35 cellular contexts compared by ENCODE assay signal in genomic region chr3:108497271-108497670, GRCh38.
"Had no signal": no experiment of that assay in that cellular context is flagged by ENCODE, and none has a peak within 500 bp of the region (broad histone marks: within the 10 kb centered on the region; RNA-seq: fewer than 3 reads in every experiment).

No MANE protein-coding gene starts in this region.

- DNase-seq: Karpas-422, Kasumi-1, MG63, MM.1S, MV-4-11, NCI-H1048, NCI-H1092, NCI-H1092 treated with DMSO at 0.1 percent for 48 hours, NCI-H1105, NCI-H1105 treated with DMSO at 0.1 percent for 48 hours, NCI-H1417, NCI-H1417 treated with DMSO at 0.1 percent for 48 hours, NCI-H1436, NCI-H1436 treated with DMSO at 0.1 percent for 48 hours, NCI-H146, NCI-H1694, NCI-H1694 treated with DMSO at 0.1 percent for 48 hours, NCI-H187, NCI-H187 treated with DMSO at 0.1 percent for 48 hours, NCI-H1930, NCI-H2029, NCI-H2029 treated with DMSO at 0.1 percent for 48 hours, NCI-H2081, NCI-H2081 treated with DMSO at 0.1 percent for 48 hours, NCI-H2107, NCI-H2171, NCI-H2171 treated with DMSO at 0.1 percent for 48 hours, NCI-H2227 treated with DMSO at 0.1 percent for 48 hours, NCI-H226, NCI-H345, NCI-H446, NCI-H446 treated with DMSO at 0.1 percent for 48 hours, NCI-H510A, NCI-H510A treated with DMSO at 0.1 percent for 48 hours, NCI-H524 had no signal

- H3K9me3 ChIP-seq: MG63 had no signal

- H3K4me3 ChIP-seq: MG63 had no signal
